ENCODE assay signal across 26 cellular contexts in the genomic region with DNA sequence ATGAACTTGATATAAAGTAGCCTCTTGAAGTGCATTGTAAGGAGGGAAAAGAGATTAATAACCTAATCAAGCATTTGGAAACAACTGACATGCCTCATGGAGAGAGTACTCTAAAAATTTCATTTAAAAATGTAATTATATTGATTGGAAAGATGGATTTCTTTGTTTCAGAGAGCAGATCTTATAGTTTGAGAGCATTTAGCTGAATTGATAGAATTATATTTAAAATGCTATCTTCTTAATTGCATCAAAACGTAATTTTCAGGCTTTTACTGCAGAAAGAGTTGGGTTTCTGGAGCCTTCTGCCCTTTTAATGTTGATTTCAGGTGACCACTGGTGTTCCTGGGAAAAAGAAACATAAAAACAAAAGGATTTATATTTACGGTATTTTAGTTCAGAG.
"Had no signal": no experiment of that assay in that cellular context is flagged by ENCODE, and none has a peak within 500 bp of the region (broad histone marks: within the 10 kb centered on the region; RNA-seq: fewer than 3 reads in every experiment).

No MANE protein-coding gene starts in this region.

- H3K4me3 Mint-ChIP-seq: dendritic cell treated with granulocyte-macrophage colony-stimulating factor and Interleukin-4, amounts not matched to agents 40 ng/mL and 50 ng/mL, for 4 days; endodermal cell had no signal

- H3K36me3 ChIP-seq: colonic mucosa, esophagus muscularis mucosa, esophagus squamous epithelium, gastrocnemius medialis, gastroesophageal sphincter, heart left ventricle, heart right ventricle had no signal

- H3K27ac Mint-ChIP-seq: dendritic cell treated with granulocyte-macrophage colony-stimulating factor and Interleukin-4, amounts not matched to agents 40 ng/mL and 50 ng/mL, for 4 days; effector memory CD8-positive, alpha-beta T cell; endodermal cell had no signal

- H3K4me2 ChIP-seq: hepatocyte had no signal

- H3K4me1 ChIP-seq: colonic mucosa, foreskin keratinocyte, gastrocnemius medialis, gastroesophageal sphincter, heart left ventricle, heart right ventricle had no signal

- DNase-seq: colonic mucosa; cortex of kidney; dermis blood vessel endothelial cell; dorsolateral prefrontal cortex; effector CD4-positive, alpha-beta T cell; effector CD8-positive, alpha-beta T cell; effector memory CD4-positive, alpha-beta T cell; effector memory CD8-positive, alpha-beta T cell; endodermal cell; erythroblast; esophagus squamous epithelium; foreskin fibroblast; foreskin keratinocyte; foreskin melanocyte; gastrocnemius medialis; glutamatergic neuron; head of caudate nucleus; heart left ventricle; heart right ventricle had no signal

- H3K9me3 Mint-ChIP-seq: dendritic cell treated with granulocyte-macrophage colony-stimulating factor and Interleukin-4, amounts not matched to agents 40 ng/mL and 50 ng/mL, for 4 days; effector memory CD8-positive, alpha-beta T cell had no signal

- H3K27ac ChIP-seq: colonic mucosa, coronary artery, dorsolateral prefrontal cortex, epithelial cell of prostate, esophagus muscularis mucosa, esophagus squamous epithelium, foreskin keratinocyte, gastrocnemius medialis, gastroesophageal sphincter, heart left ventricle, heart right ventricle, hepatocyte had no signal

- H3K4me1 Mint-ChIP-seq: endodermal cell had no signal

- H3K79me2 ChIP-seq: hepatocyte had no signal

- H3K9me3 ChIP-seq: colonic mucosa, esophagus muscularis mucosa, esophagus squamous epithelium, gastrocnemius medialis, gastroesophageal sphincter, heart left ventricle, heart right ventricle had no signal

- H2AFZ ChIP-seq: hepatocyte had no signal

- H3K4me3 ChIP-seq: colonic mucosa, coronary artery, dorsolateral prefrontal cortex, esophagus muscularis mucosa, esophagus squamous epithelium, gastrocnemius medialis, gastroesophageal sphincter, heart left ventricle, heart right ventricle, hepatocyte had no signal

- ATAC-seq: effector memory CD8-positive, alpha-beta T cell; esophagus mucosa; foreskin keratinocyte; gastrocnemius medialis; gastroesophageal sphincter; heart left ventricle; heart right ventricle had no signal

- H3K27me3 ChIP-seq: colonic mucosa, foreskin keratinocyte, hepatocyte had no signal
